9 cellular contexts compared by ENCODE assay signal in the genomic region with DNA sequence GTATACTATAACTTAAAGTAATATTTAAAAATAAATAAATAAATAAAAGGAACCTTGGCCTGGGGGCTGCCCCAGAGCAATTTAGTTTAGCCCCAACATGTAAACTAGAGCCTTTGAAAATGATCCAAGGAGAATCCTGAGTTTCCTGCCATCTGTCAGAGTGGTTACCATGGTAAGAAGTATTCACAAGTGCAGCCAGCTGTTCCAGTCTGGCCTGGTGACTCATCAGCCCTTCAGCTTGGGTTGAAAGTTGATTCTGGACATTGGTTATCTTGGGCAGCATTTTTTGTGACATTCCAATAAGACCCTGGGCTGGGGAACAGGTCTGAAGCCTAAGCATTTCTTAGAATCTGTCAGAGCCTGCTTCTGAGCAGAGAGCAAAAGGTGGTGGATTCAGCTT.
DNase-seq lines count a peak whose midpoint lies in the region; ATAC-seq, FAIRE-seq and TF ChIP-seq lines count a peak whose summit lies in the region.
"Had no signal": no experiment of that assay in that cellular context is flagged by ENCODE, and none has a peak within 500 bp of the region (broad histone marks: within the 10 kb centered on the region; RNA-seq: fewer than 3 reads in every experiment).

No MANE protein-coding gene starts in this region.

- ATAC-seq in esophagus mucosa (peak; percentile 63), HG03520 (IDR thresholded peaks at IDR 0.05; ENCODE audit: unreplicated experiment) (no peak), GM21723 (IDR thresholded peaks at IDR 0.05; ENCODE audit: unreplicated experiment) (no peak), GM19351 (IDR thresholded peaks at IDR 0.05; ENCODE audit: unreplicated experiment) (no peak)
- ATAC-seq: activated naive CD8-positive, alpha-beta T cell treated with anti-CD3 and anti-CD28 coated beads, Interleukin-2, amount 50 U/mL, for 24 hours had no signal

- no peak overlapping the region for H3K4me3 ChIP-seq in A673 (ENCODE audit: low read depth, low read length, poor library complexity, severe bottlenecking)

- no peak for FAIRE-seq in H54 (lab: Jason Lieb, UNC)

- BruUV-seq in A673 (replicated peaks; lab: Mats Ljungman, UMichigan): no TSS peak

- DNase-seq in H54 (ENCODE audit: insufficient read length, low spot score): peak; percentile 31
- peak; percentile 8 for DNase-seq in NCI-H82 treated with DMSO at 0.1 percent for 48 hours (lab: John Stamatoyannopoulos, UW; ENCODE audit: unreplicated experiment)
- DNase-seq in renal cortical epithelial cell (ENCODE audit: low read depth): peak; percentile 90
- no peak for DNase-seq in A673 (ENCODE audit: low spot score)
- DNase-seq: activated naive CD8-positive, alpha-beta T cell treated with anti-CD3 and anti-CD28 coated beads, Interleukin-2, amount 50 U/mL, for 24 hours had no signal

- no peaks in the 10 kb centered on the region for H3K36me3 ChIP-seq in A673 (ENCODE audit: insufficient read depth, low read length, poor library complexity, severe bottlenecking)

- CTCF ChIA-PET in A673 (lab: Charles Lee): no interaction called here

- H3K27ac ChIP-seq in A673 (ENCODE audit: low read depth, low read length, poor library complexity, severe bottlenecking): no peak overlapping the region

- no peak for TF ChIP-seq CTCF in A673 (conservative IDR thresholded peaks at IDR 0.05; ENCODE audit: low read depth, low read length)

- H3K27me3 ChIP-seq in A673 (replicated peaks; ENCODE audit: insufficient read depth, low read depth, low read length, poor library complexity): no peaks in the 10 kb centered on the region

- intact Hi-C loops in A673 (cut with micrococcal nuclease; ENCODE audit: unreplicated experiment): no loop called here

- POLR2A ChIA-PET in A673 (lab: Charles Lee; ENCODE audit: low non-redundant PET): no interaction called here

- TF ChIP-seq POLR2A in H54 (IDR thresholded peaks at IDR 0.05; ENCODE audit: low read depth, low read length): no peak

- H3K9me3 ChIP-seq in A673 (ENCODE audit: low read depth, low read length, poor library complexity, severe bottlenecking): no peaks in the 10 kb centered on the region

- H3K4me1 ChIP-seq in A673 (ENCODE audit: insufficient read depth, low read length, poor library complexity, severe bottlenecking): no peaks in the 10 kb centered on the region
